ENCODE assay signal across 1 cellular context in the genomic region with DNA sequence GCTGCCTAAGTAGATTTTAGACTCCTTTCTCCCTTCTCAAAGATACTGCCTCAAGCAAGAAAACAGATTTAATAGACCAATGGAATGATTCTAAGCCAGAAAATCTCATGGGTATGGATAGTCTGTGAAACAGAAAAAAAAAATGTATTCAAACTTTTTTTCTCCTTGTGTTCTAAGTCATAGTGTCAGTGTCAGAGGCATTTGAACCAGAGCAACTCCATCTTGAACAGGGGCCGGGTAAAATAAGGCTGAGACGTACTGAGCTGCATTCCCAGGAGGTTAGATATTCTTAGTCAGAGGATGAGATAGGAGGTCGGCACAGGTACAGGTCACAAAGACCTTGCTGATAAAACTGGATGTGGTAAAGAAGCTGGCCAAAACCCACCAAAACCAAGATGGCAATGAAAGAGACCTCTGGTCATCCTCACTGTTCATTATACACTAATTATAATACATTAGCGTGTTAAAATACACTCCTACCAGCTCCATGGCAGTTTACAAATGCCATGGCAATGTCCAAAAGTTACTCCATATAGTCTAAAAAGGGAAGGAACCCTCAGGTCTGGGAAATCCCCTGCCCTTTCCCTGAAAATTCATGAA.
TF ChIP-seq lines count a peak whose summit lies in the region.

No MANE protein-coding gene starts in this region.

TF ChIP-seq in K562, 482 proteins besides CTCF, POLR2A, EP300 and RAD21 (continued from another document and continues in another):
- TF ChIP-seq, protein P1, sequence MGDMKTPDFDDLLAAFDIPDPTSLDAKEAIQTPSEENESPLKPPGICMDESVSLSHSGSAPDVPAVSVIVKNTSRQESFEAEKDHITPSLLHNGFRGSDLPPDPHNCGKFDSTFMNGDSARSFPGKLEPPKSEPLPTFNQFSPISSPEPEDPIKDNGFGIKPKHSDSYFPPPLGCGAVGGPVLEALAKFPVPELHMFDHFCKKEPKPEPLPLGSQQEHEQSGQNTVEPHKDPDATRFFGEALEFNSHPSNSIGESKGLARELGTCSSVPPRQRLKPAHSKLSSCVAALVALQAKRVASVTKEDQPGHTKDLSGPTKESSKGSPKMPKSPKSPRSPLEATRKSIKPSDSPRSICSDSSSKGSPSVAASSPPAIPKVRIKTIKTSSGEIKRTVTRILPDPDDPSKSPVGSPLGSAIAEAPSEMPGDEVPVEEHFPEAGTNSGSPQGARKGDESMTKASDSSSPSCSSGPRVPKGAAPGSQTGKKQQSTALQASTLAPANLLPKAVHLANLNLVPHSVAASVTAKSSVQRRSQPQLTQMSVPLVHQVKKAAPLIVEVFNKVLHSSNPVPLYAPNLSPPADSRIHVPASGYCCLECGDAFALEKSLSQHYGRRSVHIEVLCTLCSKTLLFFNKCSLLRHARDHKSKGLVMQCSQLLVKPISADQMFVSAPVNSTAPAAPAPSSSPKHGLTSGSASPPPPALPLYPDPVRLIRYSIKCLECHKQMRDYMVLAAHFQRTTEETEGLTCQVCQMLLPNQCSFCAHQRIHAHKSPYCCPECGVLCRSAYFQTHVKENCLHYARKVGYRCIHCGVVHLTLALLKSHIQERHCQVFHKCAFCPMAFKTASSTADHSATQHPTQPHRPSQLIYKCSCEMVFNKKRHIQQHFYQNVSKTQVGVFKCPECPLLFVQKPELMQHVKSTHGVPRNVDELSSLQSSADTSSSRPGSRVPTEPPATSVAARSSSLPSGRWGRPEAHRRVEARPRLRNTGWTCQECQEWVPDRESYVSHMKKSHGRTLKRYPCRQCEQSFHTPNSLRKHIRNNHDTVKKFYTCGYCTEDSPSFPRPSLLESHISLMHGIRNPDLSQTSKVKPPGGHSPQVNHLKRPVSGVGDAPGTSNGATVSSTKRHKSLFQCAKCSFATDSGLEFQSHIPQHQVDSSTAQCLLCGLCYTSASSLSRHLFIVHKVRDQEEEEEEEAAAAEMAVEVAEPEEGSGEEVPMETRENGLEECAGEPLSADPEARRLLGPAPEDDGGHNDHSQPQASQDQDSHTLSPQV (IDR thresholded peaks at IDR 0.05) = peak; percentile 100
- TF ChIP-seq RCOR1 (IDR thresholded peaks at IDR 0.05; ENCODE audit: borderline replicate concordance in 1 of 2, low read depth in 2 of 2, low read length in 2 of 2) = no peak
- peak; percentile 95 for TF ChIP-seq IFI16 (CRISPR knock-in tag; IDR thresholded peaks at IDR 0.05)
- TF ChIP-seq ZNF589 (CRISPR knock-in tag; IDR thresholded peaks at IDR 0.05; ENCODE audit: low read depth) = peak; percentile 98
- peak; percentile 88 for TF ChIP-seq ZNF445 (CRISPR knock-in tag; IDR thresholded peaks at IDR 0.05; ENCODE audit: low read depth)
- peak in 1 of 3 experiments; percentile 9 for TF ChIP-seq YY1 (IDR thresholded peaks at IDR 0.05; ENCODE audit: borderline replicate concordance in 1 of 3, control insufficient read depth in 1 of 3, extremely low read depth in 1 of 3, insufficient read depth in 3 of 3, insufficient read length in 1 of 3, insufficient replicate concordance in 2 of 3, low read depth in 1 of 3, low read length in 2 of 3)
- TF ChIP-seq ZNF347 (CRISPR knock-in tag; IDR thresholded peaks at IDR 0.05; ENCODE audit: low read depth) = peak; percentile 86; the same call in 1 of the 2 replicates
- peak; percentile 56; the same call in 1 of the 2 replicates for TF ChIP-seq DEAF1 (CRISPR knock-in tag; IDR thresholded peaks at IDR 0.05)
- TF ChIP-seq LCOR (CRISPR knock-in tag; IDR thresholded peaks at IDR 0.05) = 0 out of 2 replicates have a peak, but pooled peaks have one; percentile 11
- TF ChIP-seq, protein P2, sequence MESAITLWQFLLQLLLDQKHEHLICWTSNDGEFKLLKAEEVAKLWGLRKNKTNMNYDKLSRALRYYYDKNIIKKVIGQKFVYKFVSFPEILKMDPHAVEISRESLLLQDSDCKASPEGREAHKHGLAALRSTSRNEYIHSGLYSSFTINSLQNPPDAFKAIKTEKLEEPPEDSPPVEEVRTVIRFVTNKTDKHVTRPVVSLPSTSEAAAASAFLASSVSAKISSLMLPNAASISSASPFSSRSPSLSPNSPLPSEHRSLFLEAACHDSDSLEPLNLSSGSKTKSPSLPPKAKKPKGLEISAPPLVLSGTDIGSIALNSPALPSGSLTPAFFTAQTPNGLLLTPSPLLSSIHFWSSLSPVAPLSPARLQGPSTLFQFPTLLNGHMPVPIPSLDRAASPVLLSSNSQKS (CRISPR knock-in tag; IDR thresholded peaks at IDR 0.05) = peak; percentile 84; the same call in 1 of the 2 replicates
- TF ChIP-seq ZFP30 (CRISPR knock-in tag; IDR thresholded peaks at IDR 0.05; ENCODE audit: borderline replicate concordance) = no peak
- peak; percentile 93 for TF ChIP-seq E2F3 (CRISPR knock-in tag; IDR thresholded peaks at IDR 0.05)
- peak; percentile 96 for TF ChIP-seq ZNF668 (CRISPR knock-in tag; IDR thresholded peaks at IDR 0.05)
- TF ChIP-seq, protein P3, sequence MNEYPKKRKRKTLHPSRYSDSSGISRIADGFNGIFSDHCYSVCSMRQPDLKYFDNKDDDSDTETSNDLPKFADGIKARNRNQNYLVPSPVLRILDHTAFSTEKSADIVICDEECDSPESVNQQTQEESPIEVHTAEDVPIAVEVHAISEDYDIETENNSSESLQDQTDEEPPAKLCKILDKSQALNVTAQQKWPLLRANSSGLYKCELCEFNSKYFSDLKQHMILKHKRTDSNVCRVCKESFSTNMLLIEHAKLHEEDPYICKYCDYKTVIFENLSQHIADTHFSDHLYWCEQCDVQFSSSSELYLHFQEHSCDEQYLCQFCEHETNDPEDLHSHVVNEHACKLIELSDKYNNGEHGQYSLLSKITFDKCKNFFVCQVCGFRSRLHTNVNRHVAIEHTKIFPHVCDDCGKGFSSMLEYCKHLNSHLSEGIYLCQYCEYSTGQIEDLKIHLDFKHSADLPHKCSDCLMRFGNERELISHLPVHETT (CRISPR knock-in tag; conservative IDR thresholded peaks at IDR 0.05 in 1 of 2, IDR thresholded peaks at IDR 0.05 in 1 of 2) = peak in 1 of 2 experiments; percentile 96; a peak in 2 of 4 replicates
- TF ChIP-seq ZNF23 (CRISPR knock-in tag; IDR thresholded peaks at IDR 0.05) = peak; percentile 90
- TF ChIP-seq ID3 (CRISPR knock-in tag; IDR thresholded peaks at IDR 0.05) = peak; percentile 89
- TF ChIP-seq ID3 (tag; IDR thresholded peaks at IDR 0.05) = peak; percentile 99
- no peak for TF ChIP-seq ZNF224 (CRISPR knock-in tag; IDR thresholded peaks at IDR 0.05)
- peak; percentile 99 for TF ChIP-seq ZNF311 (CRISPR knock-in tag; IDR thresholded peaks at IDR 0.05)
- TF ChIP-seq ZNF175 (CRISPR knock-in tag; IDR thresholded peaks at IDR 0.05; ENCODE audit: low read depth) = peak; percentile 97
- TF ChIP-seq MAFG (tag; conservative IDR thresholded peaks at IDR 0.05) = peak; percentile 27; the same call in 1 of the 2 replicates
- peak; percentile 92 for TF ChIP-seq PTTG1 (tag; IDR thresholded peaks at IDR 0.05; ENCODE audit: low read depth)
- TF ChIP-seq ZNF41 (CRISPR knock-in tag; conservative IDR thresholded peaks at IDR 0.05) = peak; percentile 94
- TF ChIP-seq PML (IDR thresholded peaks at IDR 0.05; ENCODE audit: low read length) = no peak
- peak; percentile 87 for TF ChIP-seq GTF2A2 (tag; IDR thresholded peaks at IDR 0.05)
- TF ChIP-seq, protein P4, sequence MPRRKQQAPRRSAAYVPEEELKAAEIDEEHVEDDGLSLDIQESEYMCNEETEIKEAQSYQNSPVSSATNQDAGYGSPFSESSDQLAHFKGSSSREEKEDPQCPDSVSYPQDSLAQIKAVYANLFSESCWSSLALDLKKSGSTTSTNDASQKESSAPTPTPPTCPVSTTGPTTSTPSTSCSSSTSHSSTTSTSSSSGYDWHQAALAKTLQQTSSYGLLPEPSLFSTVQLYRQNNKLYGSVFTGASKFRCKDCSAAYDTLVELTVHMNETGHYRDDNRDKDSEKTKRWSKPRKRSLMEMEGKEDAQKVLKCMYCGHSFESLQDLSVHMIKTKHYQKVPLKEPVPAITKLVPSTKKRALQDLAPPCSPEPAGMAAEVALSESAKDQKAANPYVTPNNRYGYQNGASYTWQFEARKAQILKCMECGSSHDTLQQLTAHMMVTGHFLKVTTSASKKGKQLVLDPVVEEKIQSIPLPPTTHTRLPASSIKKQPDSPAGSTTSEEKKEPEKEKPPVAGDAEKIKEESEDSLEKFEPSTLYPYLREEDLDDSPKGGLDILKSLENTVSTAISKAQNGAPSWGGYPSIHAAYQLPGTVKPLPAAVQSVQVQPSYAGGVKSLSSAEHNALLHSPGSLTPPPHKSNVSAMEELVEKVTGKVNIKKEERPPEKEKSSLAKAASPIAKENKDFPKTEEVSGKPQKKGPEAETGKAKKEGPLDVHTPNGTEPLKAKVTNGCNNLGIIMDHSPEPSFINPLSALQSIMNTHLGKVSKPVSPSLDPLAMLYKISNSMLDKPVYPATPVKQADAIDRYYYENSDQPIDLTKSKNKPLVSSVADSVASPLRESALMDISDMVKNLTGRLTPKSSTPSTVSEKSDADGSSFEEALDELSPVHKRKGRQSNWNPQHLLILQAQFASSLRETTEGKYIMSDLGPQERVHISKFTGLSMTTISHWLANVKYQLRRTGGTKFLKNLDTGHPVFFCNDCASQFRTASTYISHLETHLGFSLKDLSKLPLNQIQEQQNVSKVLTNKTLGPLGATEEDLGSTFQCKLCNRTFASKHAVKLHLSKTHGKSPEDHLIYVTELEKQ (CRISPR knock-in tag; IDR thresholded peaks at IDR 0.05) = peak; percentile 95
- TF ChIP-seq, protein P5, sequence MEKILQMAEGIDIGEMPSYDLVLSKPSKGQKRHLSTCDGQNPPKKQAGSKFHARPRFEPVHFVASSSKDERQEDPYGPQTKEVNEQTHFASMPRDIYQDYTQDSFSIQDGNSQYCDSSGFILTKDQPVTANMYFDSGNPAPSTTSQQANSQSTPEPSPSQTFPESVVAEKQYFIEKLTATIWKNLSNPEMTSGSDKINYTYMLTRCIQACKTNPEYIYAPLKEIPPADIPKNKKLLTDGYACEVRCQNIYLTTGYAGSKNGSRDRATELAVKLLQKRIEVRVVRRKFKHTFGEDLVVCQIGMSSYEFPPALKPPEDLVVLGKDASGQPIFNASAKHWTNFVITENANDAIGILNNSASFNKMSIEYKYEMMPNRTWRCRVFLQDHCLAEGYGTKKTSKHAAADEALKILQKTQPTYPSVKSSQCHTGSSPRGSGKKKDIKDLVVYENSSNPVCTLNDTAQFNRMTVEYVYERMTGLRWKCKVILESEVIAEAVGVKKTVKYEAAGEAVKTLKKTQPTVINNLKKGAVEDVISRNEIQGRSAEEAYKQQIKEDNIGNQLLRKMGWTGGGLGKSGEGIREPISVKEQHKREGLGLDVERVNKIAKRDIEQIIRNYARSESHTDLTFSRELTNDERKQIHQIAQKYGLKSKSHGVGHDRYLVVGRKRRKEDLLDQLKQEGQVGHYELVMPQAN (IDR thresholded peaks at IDR 0.05; ENCODE audit: borderline replicate concordance) = no peak
- no peak for TF ChIP-seq CBX5 (IDR thresholded peaks at IDR 0.05; ENCODE audit: borderline replicate concordance, low read depth)
- TF ChIP-seq, protein P6, sequence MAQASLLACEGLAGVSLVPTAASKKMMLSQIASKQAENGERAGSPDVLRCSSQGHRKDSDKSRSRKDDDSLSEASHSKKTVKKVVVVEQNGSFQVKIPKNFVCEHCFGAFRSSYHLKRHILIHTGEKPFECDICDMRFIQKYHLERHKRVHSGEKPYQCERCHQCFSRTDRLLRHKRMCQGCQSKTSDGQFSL (CRISPR knock-in tag; IDR thresholded peaks at IDR 0.05) = no peak
- TF ChIP-seq, protein P6 (tag; IDR thresholded peaks at IDR 0.05) = peak in 1 of 2 experiments; percentile 96; a peak in 2 of 4 replicates
- peak; percentile 47; the same call in 1 of the 2 replicates for TF ChIP-seq ETV1 (tag; conservative IDR thresholded peaks at IDR 0.05; ENCODE audit: low read depth)
- TF ChIP-seq KLF13 (tag; IDR thresholded peaks at IDR 0.05; ENCODE audit: borderline replicate concordance, low read depth) = peak; percentile 83
- TF ChIP-seq NFXL1 (CRISPR knock-in tag; IDR thresholded peaks at IDR 0.05) = peak; percentile 96
- TF ChIP-seq FOXK2 (conservative IDR thresholded peaks at IDR 0.05 in 1 of 2, IDR thresholded peaks at IDR 0.05 in 1 of 2; ENCODE audit: low read depth in 2 of 2) = no peak
- TF ChIP-seq CBFB (CRISPR knock-in tag; IDR thresholded peaks at IDR 0.05) = no peak
- TF ChIP-seq U2AF1 (optimal IDR thresholded peaks at IDR 0.05; ENCODE audit: low read depth, low read length) = no peak
- 0 out of 2 replicates have a peak, but pooled peaks have one; percentile 59 for TF ChIP-seq ELF4 (CRISPR knock-in tag; IDR thresholded peaks at IDR 0.05)
- TF ChIP-seq ZKSCAN3 (CRISPR knock-in tag; IDR thresholded peaks at IDR 0.05) = peak; percentile 61; the same call in 1 of the 2 replicates
- no peak for TF ChIP-seq ZZZ3 (IDR thresholded peaks at IDR 0.05)
- TF ChIP-seq, protein P7, sequence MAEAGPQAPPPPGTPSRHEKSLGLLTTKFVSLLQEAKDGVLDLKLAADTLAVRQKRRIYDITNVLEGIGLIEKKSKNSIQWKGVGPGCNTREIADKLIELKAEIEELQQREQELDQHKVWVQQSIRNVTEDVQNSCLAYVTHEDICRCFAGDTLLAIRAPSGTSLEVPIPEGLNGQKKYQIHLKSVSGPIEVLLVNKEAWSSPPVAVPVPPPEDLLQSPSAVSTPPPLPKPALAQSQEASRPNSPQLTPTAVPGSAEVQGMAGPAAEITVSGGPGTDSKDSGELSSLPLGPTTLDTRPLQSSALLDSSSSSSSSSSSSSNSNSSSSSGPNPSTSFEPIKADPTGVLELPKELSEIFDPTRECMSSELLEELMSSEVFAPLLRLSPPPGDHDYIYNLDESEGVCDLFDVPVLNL (CRISPR knock-in tag; IDR thresholded peaks at IDR 0.05; ENCODE audit: low read depth) = no peak
- peak; percentile 88; the same call in 1 of the 2 replicates for TF ChIP-seq RHOXF2B (CRISPR knock-in tag; conservative IDR thresholded peaks at IDR 0.05)
- TF ChIP-seq ILK (tag; IDR thresholded peaks at IDR 0.05; ENCODE audit: borderline replicate concordance, low read depth) = peak; percentile 92
- 0 out of 2 replicates have a peak, but pooled peaks have one; percentile 63 for TF ChIP-seq ZNF830 (CRISPR knock-in tag; IDR thresholded peaks at IDR 0.05)
- TF ChIP-seq NFIX (CRISPR knock-in tag; IDR thresholded peaks at IDR 0.05; ENCODE audit: low read depth) = peak; percentile 57
